ENCODE assay signal across 2 cellular contexts in genomic region chr7:82021713-82022112, GRCh38.
TF ChIP-seq lines count a peak whose summit lies in the region.

No MANE protein-coding gene starts in this region.

TF ChIP-seq in GM23338, 12 proteins besides CTCF, POLR2A, EP300 and RAD21 (continued from another document):
- TF ChIP-seq REST (IDR thresholded peaks at IDR 0.05; ENCODE audit: unreplicated experiment) (no peak), STAT1 (IDR thresholded peaks at IDR 0.05; ENCODE audit: unreplicated experiment) (no peak), POLR2AphosphoS5 (IDR thresholded peaks at IDR 0.05; ENCODE audit: low read depth) (no peak), ZNF114 (CRISPR knock-in tag; IDR thresholded peaks at IDR 0.05) (no peak), ETS1 (IDR thresholded peaks at IDR 0.05) (no peak)
- TF ChIP-seq, protein P1, sequence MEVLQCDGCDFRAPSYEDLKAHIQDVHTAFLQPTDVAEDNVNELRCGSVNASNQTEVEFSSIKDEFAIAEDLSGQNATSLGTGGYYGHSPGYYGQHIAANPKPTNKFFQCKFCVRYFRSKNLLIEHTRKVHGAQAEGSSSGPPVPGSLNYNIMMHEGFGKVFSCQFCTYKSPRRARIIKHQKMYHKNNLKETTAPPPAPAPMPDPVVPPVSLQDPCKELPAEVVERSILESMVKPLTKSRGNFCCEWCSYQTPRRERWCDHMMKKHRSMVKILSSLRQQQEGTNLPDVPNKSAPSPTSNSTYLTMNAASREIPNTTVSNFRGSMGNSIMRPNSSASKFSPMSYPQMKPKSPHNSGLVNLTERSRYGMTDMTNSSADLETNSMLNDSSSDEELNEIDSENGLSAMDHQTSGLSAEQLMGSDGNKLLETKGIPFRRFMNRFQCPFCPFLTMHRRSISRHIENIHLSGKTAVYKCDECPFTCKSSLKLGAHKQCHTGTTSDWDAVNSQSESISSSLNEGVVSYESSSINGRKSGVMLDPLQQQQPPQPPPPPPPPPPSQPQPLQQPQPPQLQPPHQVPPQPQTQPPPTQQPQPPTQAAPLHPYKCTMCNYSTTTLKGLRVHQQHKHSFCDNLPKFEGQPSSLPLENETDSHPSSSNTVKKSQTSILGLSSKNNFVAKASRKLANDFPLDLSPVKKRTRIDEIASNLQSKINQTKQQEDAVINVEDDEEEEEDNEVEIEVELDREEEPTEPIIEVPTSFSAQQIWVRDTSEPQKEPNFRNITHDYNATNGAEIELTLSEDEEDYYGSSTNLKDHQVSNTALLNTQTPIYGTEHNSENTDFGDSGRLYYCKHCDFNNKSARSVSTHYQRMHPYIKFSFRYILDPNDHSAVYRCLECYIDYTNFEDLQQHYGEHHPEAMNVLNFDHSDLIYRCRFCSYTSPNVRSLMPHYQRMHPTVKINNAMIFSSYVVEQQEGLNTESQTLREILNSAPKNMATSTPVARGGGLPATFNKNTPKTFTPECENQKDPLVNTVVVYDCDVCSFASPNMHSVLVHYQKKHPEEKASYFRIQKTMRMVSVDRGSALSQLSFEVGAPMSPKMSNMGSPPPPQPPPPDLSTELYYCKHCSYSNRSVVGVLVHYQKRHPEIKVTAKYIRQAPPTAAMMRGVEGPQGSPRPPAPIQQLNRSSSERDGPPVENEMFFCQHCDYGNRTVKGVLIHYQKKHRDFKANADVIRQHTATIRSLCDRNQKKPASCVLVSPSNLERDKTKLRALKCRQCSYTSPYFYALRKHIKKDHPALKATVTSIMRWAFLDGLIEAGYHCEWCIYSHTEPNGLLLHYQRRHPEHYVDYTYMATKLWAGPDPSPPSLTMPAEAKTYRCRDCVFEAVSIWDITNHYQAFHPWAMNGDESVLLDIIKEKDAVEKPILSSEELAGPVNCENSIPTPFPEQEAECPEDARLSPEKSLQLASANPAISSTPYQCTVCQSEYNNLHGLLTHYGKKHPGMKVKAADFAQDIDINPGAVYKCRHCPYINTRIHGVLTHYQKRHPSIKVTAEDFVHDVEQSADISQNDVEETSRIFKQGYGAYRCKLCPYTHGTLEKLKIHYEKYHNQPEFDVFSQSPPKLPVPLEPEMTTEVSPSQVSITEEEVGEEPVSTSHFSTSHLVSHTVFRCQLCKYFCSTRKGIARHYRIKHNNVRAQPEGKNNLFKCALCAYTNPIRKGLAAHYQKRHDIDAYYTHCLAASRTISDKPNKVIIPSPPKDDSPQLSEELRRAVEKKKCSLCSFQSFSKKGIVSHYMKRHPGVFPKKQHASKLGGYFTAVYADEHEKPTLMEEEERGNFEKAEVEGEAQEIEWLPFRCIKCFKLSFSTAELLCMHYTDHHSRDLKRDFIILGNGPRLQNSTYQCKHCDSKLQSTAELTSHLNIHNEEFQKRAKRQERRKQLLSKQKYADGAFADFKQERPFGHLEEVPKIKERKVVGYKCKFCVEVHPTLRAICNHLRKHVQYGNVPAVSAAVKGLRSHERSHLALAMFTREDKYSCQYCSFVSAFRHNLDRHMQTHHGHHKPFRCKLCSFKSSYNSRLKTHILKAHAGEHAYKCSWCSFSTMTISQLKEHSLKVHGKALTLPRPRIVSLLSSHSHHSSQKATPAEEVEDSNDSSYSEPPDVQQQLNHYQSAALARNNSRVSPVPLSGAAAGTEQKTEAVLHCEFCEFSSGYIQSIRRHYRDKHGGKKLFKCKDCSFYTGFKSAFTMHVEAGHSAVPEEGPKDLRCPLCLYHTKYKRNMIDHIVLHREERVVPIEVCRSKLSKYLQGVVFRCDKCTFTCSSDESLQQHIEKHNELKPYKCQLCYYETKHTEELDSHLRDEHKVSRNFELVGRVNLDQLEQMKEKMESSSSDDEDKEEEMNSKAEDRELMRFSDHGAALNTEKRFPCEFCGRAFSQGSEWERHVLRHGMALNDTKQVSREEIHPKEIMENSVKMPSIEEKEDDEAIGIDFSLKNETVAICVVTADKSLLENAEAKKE (CRISPR knock-in tag; IDR thresholded peaks at IDR 0.05) = no peak

TF ChIP-seq in WTC11, 78 proteins besides CTCF, POLR2A, EP300 and RAD21 (continued from another document):
- TF ChIP-seq, protein P2, sequence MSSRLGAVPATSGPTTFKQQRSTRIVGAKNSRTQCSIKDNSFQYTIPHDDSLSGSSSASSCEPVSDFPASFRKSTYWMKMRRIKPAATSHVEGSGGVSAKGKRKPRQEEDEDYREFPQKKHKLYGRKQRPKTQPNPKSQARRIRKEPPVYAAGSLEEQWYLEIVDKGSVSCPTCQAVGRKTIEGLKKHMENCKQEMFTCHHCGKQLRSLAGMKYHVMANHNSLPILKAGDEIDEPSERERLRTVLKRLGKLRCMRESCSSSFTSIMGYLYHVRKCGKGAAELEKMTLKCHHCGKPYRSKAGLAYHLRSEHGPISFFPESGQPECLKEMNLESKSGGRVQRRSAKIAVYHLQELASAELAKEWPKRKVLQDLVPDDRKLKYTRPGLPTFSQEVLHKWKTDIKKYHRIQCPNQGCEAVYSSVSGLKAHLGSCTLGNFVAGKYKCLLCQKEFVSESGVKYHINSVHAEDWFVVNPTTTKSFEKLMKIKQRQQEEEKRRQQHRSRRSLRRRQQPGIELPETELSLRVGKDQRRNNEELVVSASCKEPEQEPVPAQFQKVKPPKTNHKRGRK (CRISPR knock-in tag; IDR thresholded peaks at IDR 0.05; ENCODE audit: borderline replicate concordance) = no peak
- TF ChIP-seq ZNF416 (CRISPR knock-in tag; IDR thresholded peaks at IDR 0.05) = no peak
- no peak for TF ChIP-seq SP1 (CRISPR knock-in tag; conservative IDR thresholded peaks at IDR 0.05)
- no peak for TF ChIP-seq ESRRA (CRISPR knock-in tag; IDR thresholded peaks at IDR 0.05; ENCODE audit: borderline replicate concordance)
- no peak for TF ChIP-seq GABPB1 (CRISPR knock-in tag; IDR thresholded peaks at IDR 0.05)
- no peak for TF ChIP-seq TEAD4 (CRISPR knock-in tag; IDR thresholded peaks at IDR 0.05)
- TF ChIP-seq, protein P3, sequence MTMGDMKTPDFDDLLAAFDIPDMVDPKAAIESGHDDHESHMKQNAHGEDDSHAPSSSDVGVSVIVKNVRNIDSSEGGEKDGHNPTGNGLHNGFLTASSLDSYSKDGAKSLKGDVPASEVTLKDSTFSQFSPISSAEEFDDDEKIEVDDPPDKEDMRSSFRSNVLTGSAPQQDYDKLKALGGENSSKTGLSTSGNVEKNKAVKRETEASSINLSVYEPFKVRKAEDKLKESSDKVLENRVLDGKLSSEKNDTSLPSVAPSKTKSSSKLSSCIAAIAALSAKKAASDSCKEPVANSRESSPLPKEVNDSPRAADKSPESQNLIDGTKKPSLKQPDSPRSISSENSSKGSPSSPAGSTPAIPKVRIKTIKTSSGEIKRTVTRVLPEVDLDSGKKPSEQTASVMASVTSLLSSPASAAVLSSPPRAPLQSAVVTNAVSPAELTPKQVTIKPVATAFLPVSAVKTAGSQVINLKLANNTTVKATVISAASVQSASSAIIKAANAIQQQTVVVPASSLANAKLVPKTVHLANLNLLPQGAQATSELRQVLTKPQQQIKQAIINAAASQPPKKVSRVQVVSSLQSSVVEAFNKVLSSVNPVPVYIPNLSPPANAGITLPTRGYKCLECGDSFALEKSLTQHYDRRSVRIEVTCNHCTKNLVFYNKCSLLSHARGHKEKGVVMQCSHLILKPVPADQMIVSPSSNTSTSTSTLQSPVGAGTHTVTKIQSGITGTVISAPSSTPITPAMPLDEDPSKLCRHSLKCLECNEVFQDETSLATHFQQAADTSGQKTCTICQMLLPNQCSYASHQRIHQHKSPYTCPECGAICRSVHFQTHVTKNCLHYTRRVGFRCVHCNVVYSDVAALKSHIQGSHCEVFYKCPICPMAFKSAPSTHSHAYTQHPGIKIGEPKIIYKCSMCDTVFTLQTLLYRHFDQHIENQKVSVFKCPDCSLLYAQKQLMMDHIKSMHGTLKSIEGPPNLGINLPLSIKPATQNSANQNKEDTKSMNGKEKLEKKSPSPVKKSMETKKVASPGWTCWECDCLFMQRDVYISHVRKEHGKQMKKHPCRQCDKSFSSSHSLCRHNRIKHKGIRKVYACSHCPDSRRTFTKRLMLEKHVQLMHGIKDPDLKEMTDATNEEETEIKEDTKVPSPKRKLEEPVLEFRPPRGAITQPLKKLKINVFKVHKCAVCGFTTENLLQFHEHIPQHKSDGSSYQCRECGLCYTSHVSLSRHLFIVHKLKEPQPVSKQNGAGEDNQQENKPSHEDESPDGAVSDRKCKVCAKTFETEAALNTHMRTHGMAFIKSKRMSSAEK (CRISPR knock-in tag; IDR thresholded peaks at IDR 0.05; ENCODE audit: borderline replicate concordance) = no peak
- TF ChIP-seq ETV6 (CRISPR knock-in tag; IDR thresholded peaks at IDR 0.05) = no peak
- TF ChIP-seq HMGXB4 (CRISPR knock-in tag; IDR thresholded peaks at IDR 0.05) = no peak
- TF ChIP-seq, protein P4, sequence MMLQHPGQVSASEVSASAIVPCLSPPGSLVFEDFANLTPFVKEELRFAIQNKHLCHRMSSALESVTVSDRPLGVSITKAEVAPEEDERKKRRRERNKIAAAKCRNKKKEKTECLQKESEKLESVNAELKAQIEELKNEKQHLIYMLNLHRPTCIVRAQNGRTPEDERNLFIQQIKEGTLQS (CRISPR knock-in tag; conservative IDR thresholded peaks at IDR 0.05) = no peak
- TF ChIP-seq GTF2I (CRISPR knock-in tag; conservative IDR thresholded peaks at IDR 0.05) = no peak
- TF ChIP-seq RELA (CRISPR knock-in tag; IDR thresholded peaks at IDR 0.05; ENCODE audit: borderline replicate concordance) = no peak
- TF ChIP-seq ELF4 (CRISPR knock-in tag; IDR thresholded peaks at IDR 0.05; ENCODE audit: low read depth) = no peak
- TF ChIP-seq AR (CRISPR knock-in tag; IDR thresholded peaks at IDR 0.05) = no peak
